8 cellular contexts compared by ENCODE assay signal in the genomic region with DNA sequence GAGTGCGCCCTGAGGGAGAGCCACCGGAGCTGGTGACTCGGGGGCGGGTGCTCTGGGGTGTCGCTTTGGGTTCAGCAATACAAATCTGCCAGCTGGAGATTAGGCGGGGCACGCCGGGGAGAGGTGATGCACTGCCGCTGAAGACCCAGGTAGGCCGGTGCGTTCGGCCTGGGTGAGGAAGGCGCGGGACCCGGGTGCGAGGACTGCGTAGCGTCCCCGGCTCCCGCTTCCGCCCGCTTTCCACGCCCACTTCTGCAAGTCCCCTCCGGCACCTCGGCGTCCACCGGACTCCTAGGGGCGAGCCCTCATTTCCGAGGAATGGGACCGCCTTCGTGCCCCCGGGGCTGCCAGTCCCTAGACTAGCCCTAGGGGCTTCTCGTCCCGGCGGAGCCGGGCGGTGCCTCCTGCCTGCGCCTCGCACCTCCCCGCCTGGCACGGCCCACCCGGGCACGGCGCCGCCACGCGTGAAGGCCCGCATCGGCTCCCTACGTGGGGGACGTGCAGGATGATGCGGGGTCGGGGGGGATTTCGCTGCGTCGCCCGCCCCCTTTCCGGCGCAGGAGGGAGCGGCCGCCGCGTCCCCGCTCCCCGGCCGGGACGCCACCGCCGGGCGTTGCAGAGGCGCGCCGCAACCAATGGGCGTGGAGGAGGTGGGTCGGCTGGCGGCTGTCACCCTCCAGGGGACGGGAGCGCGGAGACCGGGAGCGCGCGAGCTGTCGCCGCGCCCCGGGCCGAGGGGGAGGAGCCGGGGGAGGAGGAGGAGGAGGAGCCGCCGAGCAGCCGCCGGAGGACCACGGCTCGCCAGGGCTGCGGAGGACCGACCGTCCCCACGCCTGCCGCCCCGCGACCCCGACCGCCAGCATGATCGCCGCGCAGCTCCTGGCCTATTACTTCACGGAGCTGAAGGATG. TPM values are rescaled to one million over a fixed set of nuclear protein-coding genes. Genes with fewer than 3 reads are reported as not detected.
DNase-seq lines count a peak whose midpoint lies in the region; ATAC-seq lines count a peak whose summit lies in the region.

No MANE protein-coding gene starts in this region.

- no peaks in the 10 kb centered on the region for H3K9me3 ChIP-seq in SJSA1 (replicated peaks)

- ATAC-seq in GM21825 (IDR thresholded peaks at IDR 0.05; ENCODE audit: unreplicated experiment), result peak; percentile 78

- no peaks in the 10 kb centered on the region for H3K27me3 ChIP-seq in SJSA1 (replicated peaks)

- peak overlapping the region; percentile 56 for H3K27ac ChIP-seq in SJSA1
- peak overlapping the region; percentile 57 for H3K27ac ChIP-seq in temporal lobe (ENCODE audit: low read depth, low read length)

- peak overlapping the region; percentile 94 for H3K4me3 ChIP-seq in SJSA1

- H3K36me3 ChIP-seq in SJSA1, result peaks cover 18% of the 10 kb centered on the region

- peaks cover 24% of the 10 kb centered on the region for H3K4me1 ChIP-seq in SJSA1 (replicated peaks)

- DNase-seq in ELR (ENCODE audit: low read depth), result peak; percentile 88
- peak; percentile 89 to 92 for DNase-seq in Kasumi-1 (lab: John Stamatoyannopoulos, UW)
- peak; percentile 91 for DNase-seq in SJSA1 (ENCODE audit: low read depth in 1 of 2, low spot score in 2 of 2)
- peak; percentile 92 for DNase-seq in activated naive CD4-positive, alpha-beta T cell treated with Interleukin-2 at 50 U/mL for 16 hours
- DNase-seq in germinal center (ENCODE audit: low spot score), result peak; percentile 98
- peak; percentile 85 for DNase-seq in occipital lobe (lab: John Stamatoyannopoulos, UW)

RNA-seq across cellular contexts. Expression of gene HK1, which starts 40.0 kb away (rescaled TPM):
- 50.0 and 53.1 TPM in 2 replicates for total RNA-seq in SJSA1 (2014; rRNA removed; shearing (Covaris generic))
- 98.4 TPM for total RNA-seq in occipital lobe
- 86.8 TPM for total RNA-seq in temporal lobe

Comparison
In these comparisons a context has a peak if more than half of its experiments do, and no peak if none do; other contexts are left out.
1. Peak in every context shown above with its lines: DNase-seq, ATAC-seq, H3K4me3 ChIP-seq and H3K27ac ChIP-seq.